In genomic region chr7:101818699-101819071, GRCh38 we compare ENCODE assay signal across 1 cellular context.
TF ChIP-seq lines count a peak whose summit lies in the region.

No MANE protein-coding gene starts in this region.

TF ChIP-seq in GM23338, 12 proteins besides CTCF, POLR2A, EP300 and RAD21 (continued from another document):
- TF ChIP-seq REST (IDR thresholded peaks at IDR 0.05; ENCODE audit: unreplicated experiment) (no peak), ZNF114 (CRISPR knock-in tag; IDR thresholded peaks at IDR 0.05) (no peak), ZNF331 (CRISPR knock-in tag; IDR thresholded peaks at IDR 0.05; ENCODE audit: low read depth) (no peak), EZH2phosphoT487 (IDR thresholded peaks at IDR 0.05; ENCODE audit: unreplicated experiment) (no peak), ETS1 (IDR thresholded peaks at IDR 0.05) (no peak), EZH2 (IDR thresholded peaks at IDR 0.05; ENCODE audit: low read depth, unreplicated experiment) (no peak), ZNF462 (CRISPR knock-in tag; IDR thresholded peaks at IDR 0.05) (no peak), POLR2AphosphoS5 (IDR thresholded peaks at IDR 0.05; ENCODE audit: low read depth) (no peak), JUNB (IDR thresholded peaks at IDR 0.05; ENCODE audit: unreplicated experiment) (no peak), NANOG (IDR thresholded peaks at IDR 0.05; ENCODE audit: borderline replicate concordance) (no peak)
TF ChIP-seq in GM23338: peak in this region for 0.
